ENCODE assay signal across 15 cellular contexts in the genomic region with DNA sequence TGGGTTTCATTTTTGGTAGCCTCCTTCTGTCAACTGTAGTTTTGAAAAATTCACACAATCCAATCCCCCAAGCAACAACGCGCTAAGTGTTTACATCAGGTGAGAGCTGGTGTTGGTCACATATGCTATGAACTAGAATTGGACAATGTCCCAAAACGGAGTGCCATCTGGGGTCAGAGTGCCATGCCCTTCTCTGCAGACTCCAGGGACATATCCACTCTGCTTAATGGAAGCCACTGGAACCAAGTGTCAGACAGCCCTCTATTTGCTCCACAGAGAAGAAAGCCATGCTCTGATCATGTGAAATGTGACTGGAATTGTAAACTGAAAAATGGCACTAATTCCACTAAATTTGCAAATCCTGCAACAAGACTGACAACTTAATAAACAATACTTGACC. TPM values are rescaled to one million over a fixed set of nuclear protein-coding genes. Genes with fewer than 3 reads are reported as not detected.
A peak's percentile ranks its signal among the peaks of the same experiment; 100 is the strongest.
DNase-seq lines count a peak whose midpoint lies in the region; ATAC-seq, FAIRE-seq and TF ChIP-seq lines count a peak whose summit lies in the region.
"Had no signal": no experiment of that assay in that cellular context is flagged by ENCODE, and none has a peak within 500 bp of the region (broad histone marks: within the 10 kb centered on the region; RNA-seq: fewer than 3 reads in every experiment).

No MANE protein-coding gene starts in this region.

- intact Hi-C loops in HepG2 (cut with micrococcal nuclease; ENCODE audit: unreplicated experiment) (no loop called here), stomach (cut with DNase I; ENCODE audit: low total_unique reads) (loop anchor here (10.0 kb wide), 1 partner anchor 51 kb away; no protein-coding TSS in a partner anchor)

- DNase-seq in endothelial cell (ENCODE audit: low spot score) = no peak
- DNase-seq in HepG2 (ENCODE audit: low spot score) = no peak
- DNase-seq in stomach = no peak
- no peak for DNase-seq in KG1 (lab: John Stamatoyannopoulos, UW)
- DNase-seq: BE2C; CD8-positive, alpha-beta memory T cell; HFFc6; MM.1S; NCI-H187 treated with DMSO at 0.1 percent for 48 hours; NCI-H446; NCI-H748 treated with DMSO at 0.1 percent for 48 hours had no signal

- no peak for TF ChIP-seq RAD21 in HepG2 (CRISPR knock-in tag; IDR thresholded peaks at IDR 0.05)

- POLR2A ChIA-PET in HepG2 (lab: Yijun Ruan, JAX) = no interaction called here

- peak overlapping the region; percentile 7 for H3K4me3 Mint-ChIP-seq in endothelial cell (ENCODE audit: unreplicated experiment)
- H3K4me3 Mint-ChIP-seq: CD8-positive, alpha-beta memory T cell; HFFc6 had no signal

- no peaks in the 10 kb centered on the region for H4K20me1 ChIP-seq in OCI-LY1 (ENCODE audit: insufficient read depth, low read length)
- H4K20me1 ChIP-seq in HepG2 (ENCODE audit: insufficient read depth, low read length) = peaks cover 3% of the 10 kb centered on the region; the same call in 1 of the 2 replicates

- H3K9me2 ChIP-seq in OCI-LY1 (ENCODE audit: low read depth, low read length) = no peaks in the 10 kb centered on the region

- H3K4me3 ChIP-seq in OCI-LY1 (ENCODE audit: low read depth, low read length, poor library complexity, severe bottlenecking) (no peak overlapping the region), HepG2 (replicated peaks in 1 of 3; ENCODE audit: insufficient read depth in 1 of 3, low read depth in 2 of 3, low read length in 3 of 3) (no peak overlapping the region), skeletal muscle tissue (ENCODE audit: low read length in 3 of 3) (peak overlapping the region in 2 of 3 donors; percentile 15 to 44), stomach (no peak overlapping the region)

- H3K9me3 Mint-ChIP-seq in endothelial cell (ENCODE audit: unreplicated experiment) = no peaks in the 10 kb centered on the region
- H3K9me3 Mint-ChIP-seq: CD8-positive, alpha-beta memory T cell; HFFc6 had no signal

- no peaks in the 10 kb centered on the region for H3K79me2 ChIP-seq in OCI-LY1 (ENCODE audit: insufficient read depth, low read length)
- H3K79me2 ChIP-seq in HepG2 (ENCODE audit: insufficient read depth, low read length) = peaks cover 95% of the 10 kb centered on the region

- peak overlapping the region; percentile 32 for H3K9ac ChIP-seq in OCI-LY1 (ENCODE audit: low read length)
- H3K9ac ChIP-seq in HepG2 (ENCODE audit: insufficient read depth, low read depth, low read length) = no peak overlapping the region
- H3K9ac ChIP-seq in skeletal muscle tissue (ENCODE audit: low read depth in 1 of 3, low read length in 3 of 3) = peak overlapping the region in 2 of 3 donors; percentile 26 to 45

- TF ChIP-seq POLR2A in HepG2 (IDR thresholded peaks at IDR 0.05; ENCODE audit: insufficient read depth in 1 of 2, low read depth in 2 of 2, low read length in 2 of 2) = no peak
- TF ChIP-seq POLR2A in stomach (IDR thresholded peaks at IDR 0.05) = no peak

- FAIRE-seq in HepG2 (lab: Jason Lieb, UNC) = peak; percentile 15
- FAIRE-seq: H1 had no signal

- CTCF ChIA-PET in HepG2 (lab: Yijun Ruan, JAX; ENCODE audit: low intra/inter-chr PET ratio, low total read pairs) = no interaction called here

- H3K4me2 ChIP-seq in OCI-LY1 (ENCODE audit: low read length) = peak overlapping the region; percentile 28; the same call in 1 of the 2 replicates
- no peak overlapping the region for H3K4me2 ChIP-seq in HepG2 (ENCODE audit: low read depth, low read length)

- H3K27me3 Mint-ChIP-seq in endothelial cell (ENCODE audit: unreplicated experiment) = peaks cover 2% of the 10 kb centered on the region

- H3K27ac ChIP-seq in OCI-LY1 (ENCODE audit: low read depth, low read length, poor library complexity, severe bottlenecking) (peak overlapping the region; percentile 60), HepG2 (ENCODE audit: extremely low read length, insufficient read depth, low read length) (peak overlapping the region; percentile 36), skeletal muscle tissue (ENCODE audit: low read depth, low read length) (peak overlapping the region; percentile 51), stomach (no peak overlapping the region)

- H3K9me3 ChIP-seq in OCI-LY1 (ENCODE audit: low read length) (no peaks in the 10 kb centered on the region), HepG2 (ENCODE audit: low read length) (no peaks in the 10 kb centered on the region), skeletal muscle tissue (ENCODE audit: control insufficient read depth in 3 of 3, low read length in 3 of 3) (no peaks in the 10 kb centered on the region), stomach (no peaks in the 10 kb centered on the region)
- H3K9me3 ChIP-seq: BE2C had no signal

- H3K36me3 ChIP-seq in OCI-LY1 (ENCODE audit: insufficient read depth, low read length) (no peaks in the 10 kb centered on the region), HepG2 (replicated peaks in 1 of 2; ENCODE audit: control insufficient read depth in 1 of 2, insufficient read depth in 2 of 2, low read length in 2 of 2) (peaks cover 0 to 6% of the 10 kb centered on the region in 2 experiments; a peak in 1 of 5 replicates), skeletal muscle tissue (ENCODE audit: control insufficient read depth in 3 of 3, insufficient read depth in 3 of 3, low read length in 3 of 3) (peaks cover 0 to 5% (median 0%) of the 10 kb centered on the region in 3 donors), stomach (no peaks in the 10 kb centered on the region)
- H3K36me3 ChIP-seq: BE2C had no signal

- H3K36me3 Mint-ChIP-seq in endothelial cell (ENCODE audit: low read depth, unreplicated experiment) = peaks cover 16% of the 10 kb centered on the region

- H3K27me3 ChIP-seq in OCI-LY1 (ENCODE audit: insufficient read depth, low read length) (no peaks in the 10 kb centered on the region), HepG2 (ENCODE audit: control insufficient read depth in 1 of 2, insufficient read depth in 2 of 2, low read length in 2 of 2) (no peaks in the 10 kb centered on the region), skeletal muscle tissue (ENCODE audit: control insufficient read depth in 3 of 3, insufficient read depth in 3 of 3, low read length in 3 of 3) (no peaks in the 10 kb centered on the region), stomach (no peaks in the 10 kb centered on the region)

- TF ChIP-seq CTCF in OCI-LY1 (IDR thresholded peaks at IDR 0.05; ENCODE audit: low read length) = no peak
- no peak for TF ChIP-seq CTCF in endothelial cell (IDR thresholded peaks at IDR 0.05; ENCODE audit: unreplicated experiment)
- TF ChIP-seq CTCF in HepG2 (CRISPR knock-in tag; IDR thresholded peaks at IDR 0.05) = no peak
- no peak for TF ChIP-seq CTCF in stomach (IDR thresholded peaks at IDR 0.05)

- no peak for TF ChIP-seq EP300 in HepG2 (IDR thresholded peaks at IDR 0.05; ENCODE audit: low read depth in 2 of 2, low read length in 2 of 2)
- no peak for TF ChIP-seq EP300 in HepG2 (CRISPR knock-in tag; IDR thresholded peaks at IDR 0.05; ENCODE audit: borderline replicate concordance)
- TF ChIP-seq EP300 in stomach (IDR thresholded peaks at IDR 0.05) = no peak

- in situ Hi-C loops in HepG2 (cut with HindIII; ENCODE audit: extremely low pct_ligation_motif_present, low pct_unique_long_range_greater_than_20kb) = no loop called here

- ATAC-seq in HepG2 = no peak
- ATAC-seq in GM21529 (IDR thresholded peaks at IDR 0.05; ENCODE audit: unreplicated experiment) = no peak

- no TSS peak for BruUV-seq in HepG2 (replicated peaks; lab: Mats Ljungman, UMichigan)

- no peaks in the 10 kb centered on the region for H3F3A ChIP-seq in OCI-LY1 (ENCODE audit: insufficient read depth, low read length)

- 85% methylated on average over 3 of the region's 3 CpGs for WGBS in HepG2 (ENCODE audit: low lambda C conversion rate)
- WGBS in stomach, 5 donors = 62 to 95% (median 77%) methylated on average over 3 of the region's 3 CpGs

- H3K4me1 Mint-ChIP-seq in endothelial cell (ENCODE audit: unreplicated experiment) = peaks cover 56% of the 10 kb centered on the region

- H2AFZ ChIP-seq in OCI-LY1 (ENCODE audit: low read length) = no peak overlapping the region
- no peak overlapping the region for H2AFZ ChIP-seq in HepG2 (ENCODE audit: low read length)

- H3K27ac Mint-ChIP-seq in endothelial cell (ENCODE audit: unreplicated experiment) = no peak overlapping the region
- H3K27ac Mint-ChIP-seq: CD8-positive, alpha-beta memory T cell; HFFc6 had no signal

- peaks cover 52% of the 10 kb centered on the region for H3K4me1 ChIP-seq in OCI-LY1 (ENCODE audit: insufficient read depth, low read length, severe bottlenecking)
- H3K4me1 ChIP-seq in HepG2 (ENCODE audit: insufficient read depth, low read length) = peaks cover 96% of the 10 kb centered on the region
- H3K4me1 ChIP-seq in skeletal muscle tissue (ENCODE audit: control insufficient read depth in 3 of 3, insufficient read depth in 3 of 3, low read length in 3 of 3) = peaks cover 35 to 81% (median 68%) of the 10 kb centered on the region in 3 donors
- H3K4me1 ChIP-seq in stomach = peaks cover 21 to 95% (median 58%) of the 10 kb centered on the region in 4 donors
- H3K4me1 ChIP-seq: BE2C had no signal

TF ChIP-seq in HepG2, 621 proteins besides CTCF, POLR2A, EP300 and RAD21 (continues in another document):
- no peak for TF ChIP-seq HIVEP1 (CRISPR knock-in tag; IDR thresholded peaks at IDR 0.05)

RNA-seq across cellular contexts. Expression of a gene that starts 12.2 kb away (rescaled TPM):
- total RNA-seq in endothelial cell (ENCODE audit: unreplicated experiment) (171 TPM), HepG2 (2016; rRNA removed; fragmentation: Illumina TruSeq; extraction: Trizol) (40.0 and 63.8 TPM in 2 replicates), skeletal muscle tissue (33.9 TPM), stomach (10 to 100 TPM; 16.2 to 75.3 (median 21.0) TPM)
- 8.1 and 10.0 TPM in 2 replicates for total RNA-seq in HepG2 (2016; cell fraction: cytosol; rRNA removed; fragmentation: Illumina TruSeq; extraction: Trizol; ENCODE audit: low read depth)
- total RNA-seq in HepG2 (2016; cell fraction: insoluble cytoplasmic fraction; rRNA removed; fragmentation: Illumina TruSeq; extraction: Trizol) = 36.2 and 63.5 TPM in 2 replicates
- 10.8 and 13.5 TPM in 2 replicates for total RNA-seq in HepG2 (2016; cell fraction: membrane; rRNA removed; fragmentation: Illumina TruSeq; extraction: Trizol)
- 111 and 125 TPM in 2 replicates for total RNA-seq in HepG2 (2016; cell fraction: nucleus; rRNA removed; fragmentation: Illumina TruSeq; extraction: Trizol)
- polyA plus RNA-seq in HepG2 (2011; rRNA removed) (26.8 and 30.0 TPM in 2 replicates), stomach (1 to 10 TPM; 1.9 to 4.9 (median 3.3) TPM)
- 23.6 and 27.4 TPM in 2 replicates for polyA plus RNA-seq in HepG2 (2011; cell fraction: cytosol; rRNA removed)
- 74.2 and 77.9 TPM in 2 replicates for polyA plus RNA-seq in HepG2 (2011; cell fraction: nucleus; rRNA removed)
- 16.8 and 28.4 TPM in 2 replicates for polyA plus RNA-seq in HepG2 (2012)
- 1.1 TPM in 2 replicates for polyA plus RNA-seq in HepG2 (2016; cell fraction: cytosol; fragmentation: Illumina TruSeq; extraction: Trizol; ENCODE audit: low read depth)
- polyA plus RNA-seq in HepG2 (2016; cell fraction: insoluble cytoplasmic fraction; fragmentation: Illumina TruSeq; extraction: Trizol; ENCODE audit: low read depth) = 13.1 and 13.8 TPM in 2 replicates
- polyA plus RNA-seq in HepG2 (2016; cell fraction: membrane; fragmentation: Illumina TruSeq; extraction: Trizol; ENCODE audit: low read depth) = 2.0 and 2.5 TPM in 2 replicates
- polyA plus RNA-seq in HepG2 (2016; cell fraction: nucleus; fragmentation: Illumina TruSeq; extraction: Trizol; ENCODE audit: insufficient read depth, low read depth) = 64.5 and 67.0 TPM in 2 replicates
- polyA minus RNA-seq in HepG2 (2011; rRNA and poly(A)+ RNA removed; ENCODE audit: low replicate concordance) = 0.51 and 497 TPM in 2 replicates
- polyA minus RNA-seq in HepG2 (2011; cell fraction: cytosol; rRNA and poly(A)+ RNA removed) = 94.8 and 127 TPM in 2 replicates
- polyA minus RNA-seq in HepG2 (2011; cell fraction: nucleus; rRNA and poly(A)+ RNA removed) = 220 and 287 TPM in 2 replicates
- polyA plus RNA-seq: CD8-positive, alpha-beta memory T cell had no signal

Comparison
In these comparisons a context has a peak if more than half of its experiments do, and no peak if none do; other contexts are left out.
1. H3K27ac ChIP-seq: peak in OCI-LY1 (single experiment), HepG2 (single experiment) and skeletal muscle tissue (single experiment); none in stomach (0 of 5).
2. H3K4me3 ChIP-seq: peak in skeletal muscle tissue (2 of 3); none in OCI-LY1 (single experiment), HepG2 (0 of 3) and stomach (0 of 4).